ENCODE assay signal across 7 cellular contexts in genomic region chr16:11604296-11604695, GRCh38. TPM values are rescaled to one million over a fixed set of nuclear protein-coding genes. Genes with fewer than 3 reads are reported as not detected.
DNase-seq lines count a peak whose midpoint lies in the region; ATAC-seq, FAIRE-seq and TF ChIP-seq lines count a peak whose summit lies in the region.
"Not testable (repeated sequence)": the region's sequence is repeated elsewhere in the genome, so short reads cannot be mapped to it uniquely, and the experiment has no call there.

No MANE protein-coding gene starts in this region.

- H3K9me3 ChIP-seq in K562 (replicated peaks; ENCODE audit: control insufficient read depth, insufficient read depth, low read depth, low read length); esophagus muscularis mucosa; hepatocyte (ENCODE audit: low read depth); lower lobe of right lung; sigmoid colon; tibial nerve: not testable (repeated sequence)

- not testable (repeated sequence) for TF ChIP-seq POLR2A in K562 (conservative IDR thresholded peaks at IDR 0.05); esophagus muscularis mucosa (IDR thresholded peaks at IDR 0.05; ENCODE audit: low read depth); sigmoid colon (IDR thresholded peaks at IDR 0.05); tibial nerve (IDR thresholded peaks at IDR 0.05)

- H3K4me3 Mint-ChIP-seq in GM23338: not testable (repeated sequence)

- BruUV-seq in K562 (replicated peaks; lab: Mats Ljungman, UMichigan): not testable (repeated sequence)

- CTCF ChIA-PET in K562 (lab: Yijun Ruan, JAX; ENCODE audit: low intra/inter-chr PET ratio): not testable (repeated sequence)

- H3K9me1 ChIP-seq in K562 (ENCODE audit: control insufficient read depth, insufficient read depth, low read length): not testable (repeated sequence)

- not testable (repeated sequence) for FAIRE-seq in K562 (lab: Jason Lieb, UNC)

- in situ Hi-C loops in K562 (cut with MboI): not testable (repeated sequence)

- H3K9me2 ChIP-seq in GM23338 (ENCODE audit: insufficient read depth); hepatocyte (replicated peaks; ENCODE audit: insufficient read depth): not testable (repeated sequence)

- H3K4me2 ChIP-seq in GM23338; K562 (ENCODE audit: insufficient read depth, low read length); hepatocyte: not testable (repeated sequence)

- H3K4me1 Mint-ChIP-seq in GM23338: peaks cover 12% of the 10 kb centered on the region

- not testable (repeated sequence) for H3K9me3 Mint-ChIP-seq in GM23338

- not testable (repeated sequence) for TF ChIP-seq CTCF in GM23338 (conservative IDR thresholded peaks at IDR 0.05; ENCODE audit: low read depth in 2 of 2); K562 (IDR thresholded peaks at IDR 0.05 in 2 of 3, conservative IDR thresholded peaks at IDR 0.05 in 1 of 3; ENCODE audit: insufficient read depth in 2 of 3, low read depth in 1 of 3, low read length in 3 of 3); esophagus muscularis mucosa (IDR thresholded peaks at IDR 0.05); hepatocyte (IDR thresholded peaks at IDR 0.05; ENCODE audit: poor library complexity); lower lobe of right lung (IDR thresholded peaks at IDR 0.05); sigmoid colon (IDR thresholded peaks at IDR 0.05); tibial nerve (IDR thresholded peaks at IDR 0.05)

- not testable (repeated sequence) for DNase-seq in GM23338 (ENCODE audit: low spot score); K562 (ENCODE audit: extremely low read depth in 1 of 4, low spot score in 3 of 4); esophagus muscularis mucosa (ENCODE audit: extremely low spot score); hepatocyte (ENCODE audit: low spot score); lower lobe of right lung; sigmoid colon; tibial nerve (ENCODE audit: low spot score in 2 of 2)

- H3K27ac ChIP-seq in GM23338 (ENCODE audit: low read depth); K562 (ENCODE audit: extremely low read depth, low read depth, low read length): not testable (repeated sequence)
- H3K27ac ChIP-seq in esophagus muscularis mucosa (replicated peaks in 1 of 4): peak overlapping the region; percentile 21 to 68 (median 42)
- H3K27ac ChIP-seq in hepatocyte: peak overlapping the region; percentile 82
- peak overlapping the region; percentile 44 for H3K27ac ChIP-seq in lower lobe of right lung
- H3K27ac ChIP-seq in sigmoid colon: peak overlapping the region in 3 of 4 donors; percentile 57 to 64 (median 59)
- H3K27ac ChIP-seq in tibial nerve: peak overlapping the region in 3 of 4 donors; percentile 2 to 68 (median 67)

- not testable (repeated sequence) for TF ChIP-seq EP300 in K562 (IDR thresholded peaks at IDR 0.05; ENCODE audit: low read length); esophagus muscularis mucosa (IDR thresholded peaks at IDR 0.05); sigmoid colon (IDR thresholded peaks at IDR 0.05); tibial nerve (IDR thresholded peaks at IDR 0.05)

- not testable (repeated sequence) for H4K20me1 ChIP-seq in GM23338 (replicated peaks; ENCODE audit: insufficient read depth); K562 (replicated peaks; ENCODE audit: control insufficient read depth, insufficient read depth, low read length); hepatocyte (ENCODE audit: insufficient read depth, poor library complexity, severe bottlenecking)

- POLR2A ChIA-PET in K562 (lab: Yijun Ruan, JAX): not testable (repeated sequence)

- H3F3A ChIP-seq in GM23338 (replicated peaks; ENCODE audit: low read depth): 0 out of 2 replicates have a peak, but pooled peaks cover 12% of the 10 kb centered on the region

- TF ChIP-seq RAD21 in K562 (CRISPR knock-in tag; conservative IDR thresholded peaks at IDR 0.05 in 1 of 2, IDR thresholded peaks at IDR 0.05 in 1 of 2): not testable (repeated sequence)

- not testable (repeated sequence) for H3K36me3 ChIP-seq in GM23338 (ENCODE audit: insufficient read depth); K562 (ENCODE audit: control insufficient read depth, insufficient read depth, low read length); esophagus muscularis mucosa; hepatocyte (replicated peaks; ENCODE audit: insufficient read depth, low read depth); lower lobe of right lung; sigmoid colon; tibial nerve

- peaks cover 17% of the 10 kb centered on the region for H3K27me3 Mint-ChIP-seq in GM23338 (ENCODE audit: insufficient read depth, low read depth, poor library complexity)

- H3K4me3 ChIP-seq in GM23338, K562, esophagus muscularis mucosa, hepatocyte, lower lobe of right lung, sigmoid colon, tibial nerve: not testable (repeated sequence)

- H3K36me3 Mint-ChIP-seq in GM23338 (ENCODE audit: low read depth): not testable (repeated sequence)

- H3K79me2 ChIP-seq in GM23338 (replicated peaks; ENCODE audit: insufficient read depth); K562 (ENCODE audit: control insufficient read depth, insufficient read depth, low read length); hepatocyte: not testable (repeated sequence)

- H3K27me3 ChIP-seq in GM23338 (ENCODE audit: insufficient read depth); hepatocyte; lower lobe of right lung (ENCODE audit: low read depth); tibial nerve: not testable (repeated sequence)
- H3K27me3 ChIP-seq in K562 (ENCODE audit: control insufficient read depth in 2 of 2, insufficient read depth in 2 of 2, low read length in 2 of 2) (peaks cover 0 to 18% of the 10 kb centered on the region in 2 experiments; a peak in 2 of 5 replicates), esophagus muscularis mucosa (peaks cover 0 to 15% (median 0%) of the 10 kb centered on the region in 4 donors), sigmoid colon (peaks cover 0 to 13% (median 8%) of the 10 kb centered on the region in 3 donors)

- H3K27ac Mint-ChIP-seq in GM23338: 0 out of 2 replicates have a peak overlapping the region, but pooled peaks have one; percentile 18

- H3K4me1 ChIP-seq in GM23338 (ENCODE audit: insufficient read depth) (peaks cover 19% of the 10 kb centered on the region), esophagus muscularis mucosa (peaks cover 5 to 20% (median 12%) of the 10 kb centered on the region in 4 donors), lower lobe of right lung (peaks cover 19% of the 10 kb centered on the region), tibial nerve (peaks cover 0 to 16% (median 4%) of the 10 kb centered on the region in 4 donors)
- H3K4me1 ChIP-seq in K562 (replicated peaks in 1 of 2; ENCODE audit: control insufficient read depth in 2 of 2, insufficient read depth in 2 of 2, low read length in 2 of 2); hepatocyte (ENCODE audit: insufficient read depth); sigmoid colon: not testable (repeated sequence)

- WGBS in K562 (ENCODE audit: insufficient coverage, low coverage, missing lambda C conversion rate): 74% methylated on average over 3 of the region's 4 CpGs
- 92% methylated on average over 4 of the region's 4 CpGs for WGBS in esophagus muscularis mucosa
- WGBS in hepatocyte (ENCODE audit: low lambda C conversion rate, missing lambda C conversion rate): 95% methylated on average over 4 of the region's 4 CpGs
- WGBS in sigmoid colon, 2 donors: 82 to 89% methylated on average over 4 of the region's 4 CpGs
- 89% methylated on average over 4 of the region's 4 CpGs for WGBS in tibial nerve, 2 donors

- intact Hi-C loops in K562 (cut with micrococcal nuclease); esophagus muscularis mucosa (cut with DNase I); lower lobe of right lung (cut with DNase I); sigmoid colon (cut with DNase I): not testable (repeated sequence)

- ATAC-seq in GM23338, K562, lower lobe of right lung: not testable (repeated sequence)

- not testable (repeated sequence) for H3K9ac ChIP-seq in K562 (ENCODE audit: insufficient read depth in 1 of 2, low read depth in 2 of 2, low read length in 2 of 2)

- not testable (repeated sequence) for H2AFZ ChIP-seq in GM23338; K562 (ENCODE audit: low read depth, low read length); hepatocyte

RNA-seq across cellular contexts. Expression of gene LITAF, which starts 17.6 kb away (rescaled TPM):
- 131 and 139 TPM in 2 replicates for total RNA-seq in GM23338 (2014; rRNA removed; shearing (Covaris generic))
- polyA plus RNA-seq in GM23338 (2016; fragmentation: Nextera tagmentation; extraction: Ambion mirVana) (147 and 158 TPM in 2 replicates), K562 (2011; rRNA removed) (4.4 and 7.8 TPM in 2 replicates), K562 (2014; fragmentation: Illumina TruSeq; extraction: Trizol) (14.1 and 14.8 TPM in 2 replicates), K562 (2014; fragmentation: Nextera tagmentation; extraction: Ambion mirVana) (10 to 100 TPM; 14.9 to 17.8 TPM), K562 (2014; rRNA removed) (4.9 and 6.8 TPM in 2 replicates), hepatocyte (119 and 134 TPM in 2 replicates), sigmoid colon (100 to 1,000 TPM; 176 to 307 (median 195) TPM)
- 1.8 and 3.5 TPM in 2 replicates for total RNA-seq in K562 (2011; cell fraction: chromatin; rRNA removed; ENCODE audit: low replicate concordance)
- total RNA-seq in K562 (2011; cell fraction: nucleolus; rRNA removed): 1.3 and 2.8 TPM in 2 replicates
- 1.2 and 3.2 TPM in 2 replicates for total RNA-seq in K562 (2011; cell fraction: nucleoplasm; rRNA removed)
- total RNA-seq in K562 (2014; rRNA removed) (4.1 and 6.2 TPM in 2 replicates), K562 (2014; rRNA removed; fragmentation: Illumina TruSeq; extraction: Trizol) (7.5 and 10.0 TPM in 2 replicates), K562 (2015; rRNA removed; fragmentation: Illumina TruSeq; extraction: Trizol) (11.1 and 11.9 TPM in 2 replicates), K562 (2021) (10.8 and 13.9 TPM in 2 replicates), esophagus muscularis mucosa (10 to 100 TPM; 28.7 to 88.3 (median 36.8) TPM), hepatocyte (65.6 and 78.9 TPM in 2 replicates), lower lobe of right lung (281 TPM), sigmoid colon (10 to 100 TPM; 20.6 to 55.1 (median 39.9) TPM), tibial nerve (10 to 100 TPM; 54.8 to 73.0 (median 65.3) TPM)
- 15.6 and 16.4 TPM in 2 replicates for polyA plus RNA-seq in K562 (2011; cell fraction: cytosol; rRNA removed)
- 4.4 and 4.7 TPM in 2 replicates for polyA plus RNA-seq in K562 (2011; cell fraction: nucleus; rRNA removed)
- polyA plus RNA-seq in K562 (2012): 14.5 and 40.7 TPM in 2 replicates
- 2.9 and 3.1 TPM in 2 replicates for polyA minus RNA-seq in K562 (2011; rRNA and poly(A)+ RNA removed)
- 2.1 and 4.6 TPM in 2 replicates for polyA minus RNA-seq in K562 (2011; cell fraction: cytosol; rRNA and poly(A)+ RNA removed)
- 1.2 and 2.2 TPM in 2 replicates for polyA minus RNA-seq in K562 (2011; cell fraction: nucleus; rRNA and poly(A)+ RNA removed)
